In the genomic region with DNA sequence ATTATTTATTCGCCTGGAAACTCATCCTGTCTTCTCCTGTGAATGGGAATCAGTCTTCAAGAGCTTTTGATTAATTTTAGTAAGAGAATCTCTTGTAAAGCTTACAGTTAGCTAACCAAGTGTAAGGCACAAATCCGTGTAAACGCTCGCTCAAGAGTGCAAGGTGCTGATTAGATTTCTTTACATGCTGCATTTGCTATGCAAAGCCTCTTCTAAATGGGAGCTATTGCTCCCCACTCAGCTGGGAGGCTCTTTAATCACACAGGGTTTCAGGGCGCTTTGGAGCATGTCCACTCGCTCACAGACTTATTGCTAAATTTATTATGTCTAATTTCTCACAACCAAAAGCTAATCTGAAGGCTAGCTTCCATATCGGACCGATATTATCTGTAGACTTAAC, we compare ENCODE assay signal across 9 cellular contexts. TPM values are rescaled to one million over a fixed set of nuclear protein-coding genes. Genes with fewer than 3 reads are reported as not detected.
DNase-seq lines count a peak whose midpoint lies in the region.
"Had no signal": no experiment of that assay in that cellular context is flagged by ENCODE, and none has a peak within 500 bp of the region (broad histone marks: within the 10 kb centered on the region; RNA-seq: fewer than 3 reads in every experiment).

No MANE protein-coding gene starts in this region.

- H3K4me1 ChIP-seq in NT2/D1 (ENCODE audit: insufficient read depth, insufficient read length) = no peaks in the 10 kb centered on the region
- peaks cover 8 to 18% of the 10 kb centered on the region in 2 experiments for H3K4me1 ChIP-seq in trophoblast cell (ENCODE audit: control insufficient read depth in 1 of 2, insufficient read depth in 2 of 2, low read length in 2 of 2)

- H3K27ac ChIP-seq in trophoblast cell (ENCODE audit: low read depth, low read length) = no peak overlapping the region

- H3K18ac ChIP-seq in trophoblast cell (ENCODE audit: low read length) = no peak overlapping the region

- no peaks in the 10 kb centered on the region for H3K36me3 ChIP-seq in NT2/D1 (ENCODE audit: insufficient read depth, insufficient read length, low read length)
- H3K36me3 ChIP-seq in trophoblast cell (ENCODE audit: control insufficient read depth in 1 of 2, insufficient read depth in 2 of 2, low read length in 2 of 2) = no peaks in the 10 kb centered on the region

- H3K9ac ChIP-seq in NT2/D1 (ENCODE audit: insufficient read length, low read depth) (no peak overlapping the region), trophoblast cell (ENCODE audit: low read length) (no peak overlapping the region)

- no peak overlapping the region for H4K8ac ChIP-seq in trophoblast cell (ENCODE audit: low read depth, low read length)

- no peak overlapping the region for H4K12ac ChIP-seq in trophoblast cell (ENCODE audit: low read depth, low read length)

- H2AK5ac ChIP-seq in trophoblast cell (ENCODE audit: low read length) = no peak overlapping the region

- H3K4ac ChIP-seq in trophoblast cell (ENCODE audit: low read depth, low read length) = no peak overlapping the region

- no peak overlapping the region for H2BK120ac ChIP-seq in trophoblast cell (ENCODE audit: insufficient read depth, low read length, poor library complexity)

- no CpG with 5 or more reads among the region's 8 CpGs for WGBS in trophoblast cell (ENCODE audit: extremely low coverage, insufficient coverage, insufficient read length)

- DNase-seq in Ammon's horn (ENCODE audit: low spot score) (peak; percentile 17), NT2/D1 (ENCODE audit: low read depth, low spot score) (no peak), fibroblast of peridontal ligament (ENCODE audit: extremely low read depth) (peak; percentile 42), trophoblast cell (no peak), SHP77 treated with DMSO at 0.1 percent for 48 hours (lab: John Stamatoyannopoulos, UW) (no peak), activated gamma-delta T cell treated with Interleukin-2 at 50 U/mL for 16 hours (no peak), NCI-H1436 treated with DMSO at 0.1 percent for 48 hours (lab: John Stamatoyannopoulos, UW) (no peak)
- no peak for DNase-seq in activated CD4-positive, alpha-beta T cell treated with anti-CD3 and anti-CD28 coated beads, Interleukin-2, amount 50 U/mL, for 4 hours
- DNase-seq: activated T-cell treated with anti-CD3 and anti-CD28 coated beads, Interleukin-2, amount 50 U/mL, for 4 hours had no signal

- no peak overlapping the region for H4K91ac ChIP-seq in trophoblast cell (ENCODE audit: low read depth, low read length)

- no peak overlapping the region for H2BK5ac ChIP-seq in trophoblast cell (ENCODE audit: low read depth, low read length, poor library complexity)

- H3K4me3 ChIP-seq in NT2/D1 (ENCODE audit: insufficient read length, low read depth) (peak overlapping the region; percentile 1), trophoblast cell (ENCODE audit: low read depth, low read length) (no peak overlapping the region)

- no peak overlapping the region for H2AFZ ChIP-seq in trophoblast cell (ENCODE audit: insufficient read depth, low read length, poor library complexity)

- H3K14ac ChIP-seq in trophoblast cell (ENCODE audit: low read length) = no peak overlapping the region

- H3K4me2 ChIP-seq in trophoblast cell (ENCODE audit: low read length) = peak overlapping the region; percentile 82

- H3K9me3 ChIP-seq in NT2/D1 (ENCODE audit: insufficient read depth, low read length) (no peaks in the 10 kb centered on the region), trophoblast cell (ENCODE audit: insufficient read depth, low read depth, low read length) (peaks cover 2% of the 10 kb centered on the region)

- H3K27me3 ChIP-seq in NT2/D1 (ENCODE audit: insufficient read depth, insufficient read length) (peaks cover 39% of the 10 kb centered on the region), trophoblast cell (ENCODE audit: insufficient read depth, low read length) (peaks cover 35% of the 10 kb centered on the region)

- peaks cover 5% of the 10 kb centered on the region for H3K79me2 ChIP-seq in trophoblast cell (ENCODE audit: control insufficient read depth, insufficient read depth, low read length, poor library complexity)

- no peak overlapping the region for H2BK12ac ChIP-seq in trophoblast cell (ENCODE audit: low read length)

- peaks cover 12% of the 10 kb centered on the region for H3K79me1 ChIP-seq in trophoblast cell (ENCODE audit: low read length)

- no peak overlapping the region for H3K23ac ChIP-seq in trophoblast cell (ENCODE audit: low read length)

RNA-seq across cellular contexts. Expression of gene FLRT2, which starts 5.0 kb away (rescaled TPM):
- polyA plus RNA-seq in trophoblast cell (2013) = 8.1 and 8.3 TPM in 2 replicates

Comparison
In these comparisons a context has a peak if more than half of its experiments do, and no peak if none do; other contexts are left out.
1. DNase-seq: peak in Ammon's horn (single experiment) and fibroblast of peridontal ligament (single experiment); none in NT2/D1 (single experiment), trophoblast cell (0 of 2), SHP77 treated with DMSO at 0.1 percent for 48 hours (single experiment), activated gamma-delta T cell treated with Interleukin-2 at 50 U/mL for 16 hours (single experiment), NCI-H1436 treated with DMSO at 0.1 percent for 48 hours (single experiment) and activated CD4-positive, alpha-beta T cell treated with anti-CD3 and anti-CD28 coated beads, Interleukin-2, amount 50 U/mL, for 4 hours (0 of 2).